8 cellular contexts compared by ENCODE assay signal in genomic region chr3:141000027-141000663, GRCh38. TPM values are rescaled to one million over a fixed set of nuclear protein-coding genes. Genes with fewer than 3 reads are reported as not detected.
DNase-seq lines count a peak whose midpoint lies in the region; ATAC-seq, FAIRE-seq and TF ChIP-seq lines count a peak whose summit lies in the region.

No MANE protein-coding gene starts in this region.

- FAIRE-seq in H54 (lab: Jason Lieb, UNC): peak; percentile 84

- no peak for TF ChIP-seq POLR2A in H54 (IDR thresholded peaks at IDR 0.05; ENCODE audit: low read depth, low read length)

- DNase-seq in EH (ENCODE audit: low read depth): peak; percentile 68
- peak; percentile 26 for DNase-seq in H54 (ENCODE audit: insufficient read length, low spot score)
- peak; percentile 26 for DNase-seq in NCI-H1092 (lab: John Stamatoyannopoulos, UW)
- DNase-seq in T-helper 9 cell: peak; percentile 21
- DNase-seq in cerebellum (ENCODE audit: low spot score): peak; percentile 54
- DNase-seq in kidney tubule cell (ENCODE audit: low spot score): peak; percentile 63
- peak; percentile 12 to 32 for DNase-seq in stimulated activated CD4-positive, alpha-beta T cell treated with anti-CD3 and anti-CD28 coated beads, Interleukin-4, amount 100 ng/mL, for 48 hours (ENCODE audit: low read depth in 2 of 2)

- ATAC-seq in HG03457 (IDR thresholded peaks at IDR 0.05; ENCODE audit: unreplicated experiment): no peak

RNA-seq across cellular contexts. Expression of gene SPSB4, which starts 51.0 kb away (rescaled TPM):
- 12.7 TPM for total RNA-seq in cerebellum

RNA-seq across cellular contexts. Expression of gene SLC25A36, which starts 58.5 kb away (rescaled TPM):
- total RNA-seq in cerebellum: 187 TPM
